ENCODE assay signal across 2 cellular contexts in the genomic region with DNA sequence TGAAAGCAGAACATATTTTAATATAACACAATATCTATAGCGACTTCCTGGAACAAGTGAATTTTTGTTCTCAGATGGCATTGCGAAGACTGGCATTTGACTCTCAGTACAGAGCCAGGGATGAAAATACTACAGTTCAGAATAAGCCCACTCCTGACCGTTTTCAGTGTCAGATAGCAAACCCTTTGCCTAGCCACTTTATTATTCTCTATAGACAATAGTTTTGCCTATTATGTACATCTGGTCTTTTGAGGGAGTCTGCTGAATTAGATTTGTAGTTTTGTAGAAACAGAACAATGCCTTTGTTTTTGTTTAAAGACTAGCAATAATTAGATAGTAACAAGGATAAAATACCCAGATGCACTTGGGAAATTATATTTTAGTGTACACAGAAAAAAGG.
TF ChIP-seq lines count a peak whose summit lies in the region.

No MANE protein-coding gene starts in this region.

TF ChIP-seq in IMR-90, 13 proteins besides CTCF, POLR2A, EP300 and RAD21:
- TF ChIP-seq BHLHE40 (IDR thresholded peaks at IDR 0.05; ENCODE audit: low read depth, low read length) (no peak), CHD1 (IDR thresholded peaks at IDR 0.05; ENCODE audit: low read depth, low read length) (no peak)

TF ChIP-seq in liver, 16 proteins besides CTCF, POLR2A, EP300 and RAD21:
- TF ChIP-seq, protein P1, sequence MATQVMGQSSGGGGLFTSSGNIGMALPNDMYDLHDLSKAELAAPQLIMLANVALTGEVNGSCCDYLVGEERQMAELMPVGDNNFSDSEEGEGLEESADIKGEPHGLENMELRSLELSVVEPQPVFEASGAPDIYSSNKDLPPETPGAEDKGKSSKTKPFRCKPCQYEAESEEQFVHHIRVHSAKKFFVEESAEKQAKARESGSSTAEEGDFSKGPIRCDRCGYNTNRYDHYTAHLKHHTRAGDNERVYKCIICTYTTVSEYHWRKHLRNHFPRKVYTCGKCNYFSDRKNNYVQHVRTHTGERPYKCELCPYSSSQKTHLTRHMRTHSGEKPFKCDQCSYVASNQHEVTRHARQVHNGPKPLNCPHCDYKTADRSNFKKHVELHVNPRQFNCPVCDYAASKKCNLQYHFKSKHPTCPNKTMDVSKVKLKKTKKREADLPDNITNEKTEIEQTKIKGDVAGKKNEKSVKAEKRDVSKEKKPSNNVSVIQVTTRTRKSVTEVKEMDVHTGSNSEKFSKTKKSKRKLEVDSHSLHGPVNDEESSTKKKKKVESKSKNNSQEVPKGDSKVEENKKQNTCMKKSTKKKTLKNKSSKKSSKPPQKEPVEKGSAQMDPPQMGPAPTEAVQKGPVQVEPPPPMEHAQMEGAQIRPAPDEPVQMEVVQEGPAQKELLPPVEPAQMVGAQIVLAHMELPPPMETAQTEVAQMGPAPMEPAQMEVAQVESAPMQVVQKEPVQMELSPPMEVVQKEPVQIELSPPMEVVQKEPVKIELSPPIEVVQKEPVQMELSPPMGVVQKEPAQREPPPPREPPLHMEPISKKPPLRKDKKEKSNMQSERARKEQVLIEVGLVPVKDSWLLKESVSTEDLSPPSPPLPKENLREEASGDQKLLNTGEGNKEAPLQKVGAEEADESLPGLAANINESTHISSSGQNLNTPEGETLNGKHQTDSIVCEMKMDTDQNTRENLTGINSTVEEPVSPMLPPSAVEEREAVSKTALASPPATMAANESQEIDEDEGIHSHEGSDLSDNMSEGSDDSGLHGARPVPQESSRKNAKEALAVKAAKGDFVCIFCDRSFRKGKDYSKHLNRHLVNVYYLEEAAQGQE (IDR thresholded peaks at IDR 0.05) = no peak
- TF ChIP-seq EGR1 (IDR thresholded peaks at IDR 0.05; ENCODE audit: low read depth in 2 of 2) (no peak), FOXA2 (IDR thresholded peaks at IDR 0.05) (no peak), GABPA (IDR thresholded peaks at IDR 0.05 in 1 of 2, conservative IDR thresholded peaks at IDR 0.05 in 1 of 2) (no peak), JUND (IDR thresholded peaks at IDR 0.05) (no peak), SP1 (IDR thresholded peaks at IDR 0.05) (no peak), NR2F2 (IDR thresholded peaks at IDR 0.05) (no peak), HNF4G (IDR thresholded peaks at IDR 0.05) (no peak)
- TF ChIP-seq, protein P2, sequence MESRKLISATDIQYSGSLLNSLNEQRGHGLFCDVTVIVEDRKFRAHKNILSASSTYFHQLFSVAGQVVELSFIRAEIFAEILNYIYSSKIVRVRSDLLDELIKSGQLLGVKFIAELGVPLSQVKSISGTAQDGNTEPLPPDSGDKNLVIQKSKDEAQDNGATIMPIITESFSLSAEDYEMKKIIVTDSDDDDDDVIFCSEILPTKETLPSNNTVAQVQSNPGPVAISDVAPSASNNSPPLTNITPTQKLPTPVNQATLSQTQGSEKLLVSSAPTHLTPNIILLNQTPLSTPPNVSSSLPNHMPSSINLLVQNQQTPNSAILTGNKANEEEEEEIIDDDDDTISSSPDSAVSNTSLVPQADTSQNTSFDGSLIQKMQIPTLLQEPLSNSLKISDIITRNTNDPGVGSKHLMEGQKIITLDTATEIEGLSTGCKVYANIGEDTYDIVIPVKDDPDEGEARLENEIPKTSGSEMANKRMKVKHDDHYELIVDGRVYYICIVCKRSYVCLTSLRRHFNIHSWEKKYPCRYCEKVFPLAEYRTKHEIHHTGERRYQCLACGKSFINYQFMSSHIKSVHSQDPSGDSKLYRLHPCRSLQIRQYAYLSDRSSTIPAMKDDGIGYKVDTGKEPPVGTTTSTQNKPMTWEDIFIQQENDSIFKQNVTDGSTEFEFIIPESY (IDR thresholded peaks at IDR 0.05) = no peak
